ENCODE assay signal across 9 cellular contexts in the genomic region with DNA sequence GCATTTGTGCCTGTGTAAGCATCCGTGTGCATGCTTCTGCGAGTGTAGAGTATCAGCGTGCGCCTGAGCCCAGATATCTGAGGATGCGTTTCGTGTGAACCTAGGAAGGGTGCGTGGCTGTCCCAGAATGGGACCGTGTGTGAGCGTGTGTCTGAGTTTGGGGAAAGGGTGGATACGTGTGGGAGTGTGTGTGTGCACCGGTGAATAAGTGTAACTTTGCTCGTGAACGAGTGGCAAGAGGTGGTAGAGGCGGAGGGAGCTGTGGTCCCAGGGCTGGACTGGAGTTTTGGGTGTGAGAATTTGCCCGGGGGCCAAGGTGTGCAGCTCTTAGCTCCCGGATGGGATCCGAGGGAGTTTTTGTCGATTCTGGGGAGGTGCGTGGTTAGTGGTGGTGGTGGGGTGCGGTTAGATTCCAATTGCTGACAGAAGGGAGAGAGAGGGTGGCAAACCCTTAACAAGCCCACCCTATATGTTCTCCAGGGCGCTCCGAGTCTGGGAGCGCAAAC. TPM values are rescaled to one million over a fixed set of nuclear protein-coding genes. Genes with fewer than 3 reads are reported as not detected.
DNase-seq lines count a peak whose midpoint lies in the region; ATAC-seq and TF ChIP-seq lines count a peak whose summit lies in the region.
"Had no signal": no experiment of that assay in that cellular context is flagged by ENCODE, and none has a peak within 500 bp of the region (broad histone marks: within the 10 kb centered on the region; RNA-seq: fewer than 3 reads in every experiment).

No MANE protein-coding gene starts in this region.

- H4K91ac ChIP-seq in trophoblast cell (ENCODE audit: low read depth, low read length): no peak overlapping the region

- H3K27ac ChIP-seq in SK-N-MC (no peak overlapping the region), trophoblast cell (ENCODE audit: low read depth, low read length) (no peak overlapping the region)

- H3K36me3 ChIP-seq in SK-N-MC (ENCODE audit: insufficient read depth, low read length) (no peaks in the 10 kb centered on the region), trophoblast cell (ENCODE audit: control insufficient read depth in 1 of 2, insufficient read depth in 2 of 2, low read length in 2 of 2) (peaks cover 0 to 5% of the 10 kb centered on the region in 2 experiments)

- no peak overlapping the region for H4K12ac ChIP-seq in trophoblast cell (ENCODE audit: low read depth, low read length)

- no CpG with 5 or more reads among the region's 23 CpGs for WGBS in trophoblast cell (ENCODE audit: extremely low coverage, insufficient coverage, insufficient read length)

- H2AK5ac ChIP-seq in trophoblast cell (ENCODE audit: low read length): no peak overlapping the region

- ATAC-seq in GM21515 (IDR thresholded peaks at IDR 0.05; ENCODE audit: unreplicated experiment) (no peak), HG03196 (IDR thresholded peaks at IDR 0.05; ENCODE audit: unreplicated experiment) (no peak)

- peaks cover 17% of the 10 kb centered on the region for H3K27me3 ChIP-seq in trophoblast cell (ENCODE audit: insufficient read depth, low read length)

- H3K4me2 ChIP-seq in trophoblast cell (ENCODE audit: low read length): peak overlapping the region; percentile 83

- no peak overlapping the region for H2AFZ ChIP-seq in trophoblast cell (ENCODE audit: insufficient read depth, low read length, poor library complexity)

- H3K18ac ChIP-seq in trophoblast cell (ENCODE audit: low read length): no peak overlapping the region

- no peak overlapping the region for H3K23ac ChIP-seq in trophoblast cell (ENCODE audit: low read length)

- H3K4ac ChIP-seq in trophoblast cell (ENCODE audit: low read depth, low read length): no peak overlapping the region

- no peak overlapping the region for H2BK5ac ChIP-seq in trophoblast cell (ENCODE audit: low read depth, low read length, poor library complexity)

- H3K4me3 ChIP-seq in SK-N-MC (peak overlapping the region; percentile 91), fibroblast of the aortic adventitia (ENCODE audit: low read depth, low read length) (peak overlapping the region; percentile 17), trophoblast cell (ENCODE audit: low read depth, low read length) (peak overlapping the region; percentile 71)

- H3K9me3 ChIP-seq in SK-N-MC (ENCODE audit: low read depth, low read length): no peaks in the 10 kb centered on the region
- peaks cover 3% of the 10 kb centered on the region for H3K9me3 ChIP-seq in trophoblast cell (ENCODE audit: insufficient read depth, low read depth, low read length)

- no peak overlapping the region for H2BK120ac ChIP-seq in trophoblast cell (ENCODE audit: insufficient read depth, low read length, poor library complexity)

- H3K79me2 ChIP-seq in trophoblast cell (ENCODE audit: control insufficient read depth, insufficient read depth, low read length, poor library complexity): peaks cover 7% of the 10 kb centered on the region

- peaks cover 23 to 35% of the 10 kb centered on the region in 2 experiments for H3K4me1 ChIP-seq in trophoblast cell (ENCODE audit: control insufficient read depth in 1 of 2, insufficient read depth in 2 of 2, low read length in 2 of 2)

- H2BK12ac ChIP-seq in trophoblast cell (ENCODE audit: low read length): no peak overlapping the region

- H3K9ac ChIP-seq in SK-N-MC (ENCODE audit: insufficient read length) (no peak overlapping the region), trophoblast cell (ENCODE audit: low read length) (no peak overlapping the region)

- DNase-seq in EL (peak; percentile 20), SK-N-MC (ENCODE audit: low read depth, low spot score) (no peak), fibroblast of the aortic adventitia (ENCODE audit: low read depth) (no peak), trophoblast cell (no peak), NCI-H2029 treated with DMSO at 0.1 percent for 48 hours (lab: John Stamatoyannopoulos, UW) (no peak), NCI-H226 (no peak)
- DNase-seq: SIG-M5 had no signal

- no peak overlapping the region for H3K14ac ChIP-seq in trophoblast cell (ENCODE audit: low read length)

- no peak overlapping the region for H4K8ac ChIP-seq in trophoblast cell (ENCODE audit: low read depth, low read length)

- H3K79me1 ChIP-seq in trophoblast cell (ENCODE audit: low read length): peaks cover 10% of the 10 kb centered on the region

- TF ChIP-seq CTCF in fibroblast of the aortic adventitia (IDR thresholded peaks at IDR 0.05; ENCODE audit: insufficient read depth, low read length): no peak

RNA-seq across cellular contexts. Expression of gene COL27A1, which starts 0.7 kb away (rescaled TPM):
- total RNA-seq in fibroblast of the aortic adventitia (ENCODE audit: low replicate concordance): 2.1 and 9.6 TPM in 2 replicates
- polyA plus RNA-seq in trophoblast cell (2013): 38.6 and 39.3 TPM in 2 replicates

RNA-seq across cellular contexts. Expression of gene KIF12, which starts 55.6 kb away (rescaled TPM):
- not detected in 2 replicates for total RNA-seq in fibroblast of the aortic adventitia (ENCODE audit: low replicate concordance)
- polyA plus RNA-seq in trophoblast cell (2013): 0.27 and 0.56 TPM in 2 replicates

Comparison
In these comparisons a context has a peak if more than half of its experiments do, and no peak if none do; other contexts are left out.
1. H3K4me3 ChIP-seq: peak in every context shown above with its lines; median percentile 91 in SK-N-MC; 71 in trophoblast cell; 17 in fibroblast of the aortic adventitia.